10 cellular contexts compared by ENCODE assay signal in genomic region chr5:75037106-75037505, GRCh38. TPM values are rescaled to one million over a fixed set of nuclear protein-coding genes. Genes with fewer than 3 reads are reported as not detected.
A peak's percentile ranks its signal among the peaks of the same experiment; 100 is the strongest.
DNase-seq lines count a peak whose midpoint lies in the region; ATAC-seq and TF ChIP-seq lines count a peak whose summit lies in the region.
"Had no signal": no experiment of that assay in that cellular context is flagged by ENCODE, and none has a peak within 500 bp of the region (broad histone marks: within the 10 kb centered on the region; RNA-seq: fewer than 3 reads in every experiment).

No MANE protein-coding gene starts in this region.

- no peak overlapping the region for H3K4ac ChIP-seq in mesenchymal stem cell (ENCODE audit: low read depth in 1 of 2, low read length in 2 of 2)

- no peak overlapping the region for H2BK12ac ChIP-seq in mesenchymal stem cell (ENCODE audit: low read length in 2 of 2)

- H3K36me3 ChIP-seq in HCT116 (ENCODE audit: control insufficient read depth in 1 of 2, insufficient read depth in 2 of 2, low read length in 2 of 2) (no peaks in the 10 kb centered on the region), mesenchymal stem cell (ENCODE audit: control insufficient read depth in 1 of 2, insufficient read depth in 2 of 2, low read depth in 1 of 2, low read length in 2 of 2) (peaks cover 0 to 17% of the 10 kb centered on the region in 2 experiments), neural progenitor cell (no peaks in the 10 kb centered on the region)

- H3K36me3 Mint-ChIP-seq in neural progenitor cell: no peaks in the 10 kb centered on the region

- H3K4me3 ChIP-seq in AG04450 (ENCODE audit: low read depth, low read length) (no peak overlapping the region), HCT116 (replicated peaks in 1 of 2; ENCODE audit: low read depth in 1 of 2, low read length in 2 of 2) (no peak overlapping the region), mesenchymal stem cell (ENCODE audit: insufficient read depth in 1 of 2, low read depth in 1 of 2, low read length in 2 of 2) (no peak overlapping the region), neural progenitor cell (no peak overlapping the region)
- H3K4me3 ChIP-seq: GM12878 had no signal

- no peak for TF ChIP-seq POLR2A in HCT116 (IDR thresholded peaks at IDR 0.05; ENCODE audit: borderline replicate concordance, extremely low read depth, insufficient read depth, insufficient read length)

- H2BK120ac ChIP-seq in mesenchymal stem cell (ENCODE audit: low read depth, low read length): no peak overlapping the region

- intact Hi-C loops in HCT116 (cut with micrococcal nuclease): no loop called here

- no peaks in the 10 kb centered on the region for H3F3A ChIP-seq in neural progenitor cell (ENCODE audit: low read depth)

- no peak overlapping the region for H4K91ac ChIP-seq in mesenchymal stem cell (ENCODE audit: low read length)

- no peaks in the 10 kb centered on the region for H3K9me3 Mint-ChIP-seq in neural progenitor cell

- H3K4me1 ChIP-seq in HCT116 (ENCODE audit: control insufficient read depth in 1 of 2, insufficient read depth in 2 of 2, low read length in 2 of 2) (peaks cover 15 to 20% of the 10 kb centered on the region in 2 experiments; a peak in 3 of 4 replicates), mesenchymal stem cell (ENCODE audit: control insufficient read depth, insufficient read depth, low read depth, low read length) (no peaks in the 10 kb centered on the region), neural progenitor cell (no peaks in the 10 kb centered on the region)

- H3K18ac ChIP-seq in mesenchymal stem cell (ENCODE audit: low read depth in 1 of 2, low read length in 2 of 2): no peak overlapping the region

- WGBS in mesenchymal stem cell: 60% methylated on average over 2 of the region's 4 CpGs

- H3K27me3 ChIP-seq in AG04450 (ENCODE audit: control insufficient read depth, insufficient read depth, low read length): peaks cover 1% of the 10 kb centered on the region
- no peaks in the 10 kb centered on the region for H3K27me3 ChIP-seq in HCT116 (ENCODE audit: insufficient read depth, low read length)
- H3K27me3 ChIP-seq in mesenchymal stem cell (ENCODE audit: control insufficient read depth in 1 of 2, insufficient read depth in 1 of 2, low read length in 2 of 2): no peaks in the 10 kb centered on the region
- H3K27me3 ChIP-seq in neural progenitor cell: no peaks in the 10 kb centered on the region

- H3K4me1 Mint-ChIP-seq in neural progenitor cell: no peaks in the 10 kb centered on the region

- H2BK15ac ChIP-seq in mesenchymal stem cell (ENCODE audit: low read depth, poor library complexity, severe bottlenecking): no peak overlapping the region

- no TSS peak for BruUV-seq in HCT116 (replicated peaks; lab: Mats Ljungman, UMichigan)

- no peak overlapping the region for H2AK5ac ChIP-seq in mesenchymal stem cell (ENCODE audit: low read length, severe bottlenecking)

- ATAC-seq in HCT116: peak; percentile 100
- ATAC-seq: GM12878 had no signal

- no peak overlapping the region for H3K14ac ChIP-seq in mesenchymal stem cell (ENCODE audit: low read length in 2 of 2)

- H3K23ac ChIP-seq in mesenchymal stem cell (ENCODE audit: low read length in 2 of 2): no peak overlapping the region

- POLR2A ChIA-PET in AG04450 (lab: Yijun Ruan, JAX) (no interaction called here), HCT116 (lab: Charles Lee) (no interaction called here)

- peak overlapping the region; percentile 25 for H2AFZ ChIP-seq in HCT116 (ENCODE audit: low read depth, low read length, poor library complexity, severe bottlenecking)
- H2AFZ ChIP-seq in mesenchymal stem cell (ENCODE audit: low read depth, low read length): no peak overlapping the region
- no peak overlapping the region for H2AFZ ChIP-seq in neural progenitor cell (replicated peaks)

- peak overlapping the region; percentile 47 for H3K4me2 ChIP-seq in HCT116 (ENCODE audit: low read length)
- H3K4me2 ChIP-seq in mesenchymal stem cell (ENCODE audit: low read length, poor library complexity, severe bottlenecking): no peak overlapping the region
- no peak overlapping the region for H3K4me2 ChIP-seq in neural progenitor cell

- H3K79me2 ChIP-seq in HCT116 (ENCODE audit: insufficient read depth, low read length): no peaks in the 10 kb centered on the region
- no peaks in the 10 kb centered on the region for H3K79me2 ChIP-seq in neural progenitor cell (ENCODE audit: low read depth)

- DNase-seq in AG04450 (ENCODE audit: low read depth, low spot score) (peak; percentile 51), HCT116 (ENCODE audit: low read depth, low spot score) (peak; percentile 94), amniotic epithelial cell (ENCODE audit: low read depth) (peak; percentile 90), mesenchymal stem cell (peak; percentile 79), NCI-H2196 treated with DMSO at 0.1 percent for 48 hours (lab: John Stamatoyannopoulos, UW; ENCODE audit: unreplicated experiment) (no peak), GDM1 (lab: John Stamatoyannopoulos, UW) (no peak), neural progenitor cell (ENCODE audit: low spot score) (no peak), NCI-H1436 treated with DMSO at 0.1 percent for 48 hours (lab: John Stamatoyannopoulos, UW) (no peak)
- DNase-seq: immature natural killer cell had no signal

- H4K20me1 ChIP-seq in HCT116 (ENCODE audit: insufficient read depth) (no peaks in the 10 kb centered on the region), neural progenitor cell (ENCODE audit: low read depth) (no peaks in the 10 kb centered on the region)

- CTCF ChIA-PET in AG04450 (lab: Charles Lee) (interaction anchor here (2.9 kb wide), 1 partner anchor 13 kb away, joined by 15 read pairs; no protein-coding TSS in a partner anchor), HCT116 (lab: Charles Lee) (interaction anchor here (1.3 kb wide), 1 partner anchor 11 kb away, joined by 5 read pairs; no protein-coding TSS in a partner anchor)

- RAD21 ChIA-PET in HCT116 (lab: Charles Lee; ENCODE audit: low non-redundant PET in 1 of 2, low total read pairs in 2 of 2, uncharacterized antibody in 2 of 2, unreplicated experiment in 2 of 2): no interaction called here

- no peaks in the 10 kb centered on the region for H3K9me3 ChIP-seq in AG04450 (ENCODE audit: control insufficient read depth, insufficient read depth, low read length)
- H3K9me3 ChIP-seq in HCT116 (ENCODE audit: control insufficient read depth in 1 of 2, insufficient read depth in 1 of 2, low read depth in 1 of 2, low read length in 2 of 2): no peaks in the 10 kb centered on the region
- H3K9me3 ChIP-seq in mesenchymal stem cell (ENCODE audit: control insufficient read depth, low read length): no peaks in the 10 kb centered on the region
- H3K9me3 ChIP-seq in neural progenitor cell (ENCODE audit: low read depth): no peaks in the 10 kb centered on the region

- H3K79me1 ChIP-seq in mesenchymal stem cell (replicated peaks; ENCODE audit: low read length, poor library complexity, severe bottlenecking): peaks cover 24% of the 10 kb centered on the region

- H3K9me2 ChIP-seq in HCT116 (ENCODE audit: insufficient read depth): no peaks in the 10 kb centered on the region

- no peak overlapping the region for H3K9ac ChIP-seq in HCT116 (ENCODE audit: low read length)
- no peak overlapping the region for H3K9ac ChIP-seq in mesenchymal stem cell (ENCODE audit: low read length)
- H3K9ac ChIP-seq in neural progenitor cell: no peak overlapping the region

- H3K27me3 Mint-ChIP-seq in neural progenitor cell (ENCODE audit: insufficient read depth, low read depth): peaks cover 2% of the 10 kb centered on the region

- no peak overlapping the region for H2BK5ac ChIP-seq in mesenchymal stem cell (ENCODE audit: low read depth, low read length, poor library complexity, severe bottlenecking)

- H3K27ac Mint-ChIP-seq in neural progenitor cell: no peak overlapping the region

- no peak overlapping the region for H3K27ac ChIP-seq in AG04450 (ENCODE audit: low read depth, low read length)
- peak overlapping the region; percentile 42; the same call in 1 of the 2 replicates for H3K27ac ChIP-seq in HCT116 (ENCODE audit: low read depth, low read length)
- no peak overlapping the region for H3K27ac ChIP-seq in mesenchymal stem cell (ENCODE audit: low read length, poor library complexity, severe bottlenecking)
- no peak overlapping the region for H3K27ac ChIP-seq in neural progenitor cell

- TF ChIP-seq CTCF in AG04450 (IDR thresholded peaks at IDR 0.05; ENCODE audit: low read depth, low read length): no peak
- TF ChIP-seq CTCF in HCT116 (IDR thresholded peaks at IDR 0.05 in 2 of 3, conservative IDR thresholded peaks at IDR 0.05 in 1 of 3; ENCODE audit: borderline replicate concordance in 1 of 3, insufficient read depth in 1 of 3, low read depth in 2 of 3, low read length in 2 of 3): no peak
- no peak for TF ChIP-seq CTCF in neural progenitor cell (IDR thresholded peaks at IDR 0.05)

- TF ChIP-seq RAD21 in HCT116 (IDR thresholded peaks at IDR 0.05; ENCODE audit: low read depth): 0 out of 2 replicates have a peak, but pooled peaks have one; percentile 38

- H3K4me3 Mint-ChIP-seq in neural progenitor cell: no peak overlapping the region
- H3K4me3 Mint-ChIP-seq: immature natural killer cell had no signal

- H4K8ac ChIP-seq in mesenchymal stem cell (ENCODE audit: low read length): no peak overlapping the region

TF ChIP-seq in HCT116, 20 proteins besides CTCF, POLR2A, EP300 and RAD21 (continues in another document):
- peak; percentile 83 for TF ChIP-seq SIN3A (IDR thresholded peaks at IDR 0.05; ENCODE audit: low read depth)
- peak; percentile 69 for TF ChIP-seq SRF (IDR thresholded peaks at IDR 0.05; ENCODE audit: low read depth)
- peak; percentile 90 for TF ChIP-seq CEBPB (IDR thresholded peaks at IDR 0.05; ENCODE audit: low read depth)
- TF ChIP-seq YY1 (IDR thresholded peaks at IDR 0.05; ENCODE audit: extremely low read depth, insufficient replicate concordance, low read depth, low read length): no peak
- no peak for TF ChIP-seq EZH2phosphoT487 (IDR thresholded peaks at IDR 0.05; ENCODE audit: borderline replicate concordance)
- TF ChIP-seq CBX3 (IDR thresholded peaks at IDR 0.05; ENCODE audit: low read depth): peak; percentile 98
- no peak for TF ChIP-seq ZFX (IDR thresholded peaks at IDR 0.05)
- TF ChIP-seq ELF1 (IDR thresholded peaks at IDR 0.05; ENCODE audit: borderline replicate concordance, low read depth): no peak
- TF ChIP-seq POLR2AphosphoS5 (IDR thresholded peaks at IDR 0.05; ENCODE audit: low read depth, low read length): peak; percentile 54; the same call in 1 of the 2 replicates

RNA-seq across cellular contexts. Expression of gene GCNT4, which starts 15.3 kb away (rescaled TPM):
- polyA plus RNA-seq in AG04450 (2011; rRNA removed): 0.69 and 0.77 TPM in 2 replicates
- 0.64 and 1.1 TPM in 2 replicates for polyA minus RNA-seq in AG04450 (2011; rRNA and poly(A)+ RNA removed)
- total RNA-seq in HCT116 (2021; ENCODE audit: unreplicated experiment) (0.07 TPM), neural progenitor cell (ENCODE audit: low replicate concordance) (0.17 and 0.25 TPM in 2 replicates)
- polyA plus RNA-seq in HCT116 (2012): 0.01 TPM in 1 of 2 replicates, not detected in the other
- polyA plus RNA-seq in mesenchymal stem cell (2013, experiment 1 of 2): 2.7 TPM
- 2.9 TPM for polyA plus RNA-seq in mesenchymal stem cell (2013, experiment 2 of 2)

Comparison
In these comparisons a context has a peak if more than half of its experiments do, and no peak if none do; other contexts are left out.
1. DNase-seq: peak in AG04450 (single experiment), HCT116 (single experiment), amniotic epithelial cell (single experiment) and mesenchymal stem cell (single experiment); none in NCI-H2196 treated with DMSO at 0.1 percent for 48 hours (single experiment), GDM1 (single experiment), neural progenitor cell (single experiment) and NCI-H1436 treated with DMSO at 0.1 percent for 48 hours (single experiment).